ENCODE assay signal across 30 cellular contexts in the genomic region with DNA sequence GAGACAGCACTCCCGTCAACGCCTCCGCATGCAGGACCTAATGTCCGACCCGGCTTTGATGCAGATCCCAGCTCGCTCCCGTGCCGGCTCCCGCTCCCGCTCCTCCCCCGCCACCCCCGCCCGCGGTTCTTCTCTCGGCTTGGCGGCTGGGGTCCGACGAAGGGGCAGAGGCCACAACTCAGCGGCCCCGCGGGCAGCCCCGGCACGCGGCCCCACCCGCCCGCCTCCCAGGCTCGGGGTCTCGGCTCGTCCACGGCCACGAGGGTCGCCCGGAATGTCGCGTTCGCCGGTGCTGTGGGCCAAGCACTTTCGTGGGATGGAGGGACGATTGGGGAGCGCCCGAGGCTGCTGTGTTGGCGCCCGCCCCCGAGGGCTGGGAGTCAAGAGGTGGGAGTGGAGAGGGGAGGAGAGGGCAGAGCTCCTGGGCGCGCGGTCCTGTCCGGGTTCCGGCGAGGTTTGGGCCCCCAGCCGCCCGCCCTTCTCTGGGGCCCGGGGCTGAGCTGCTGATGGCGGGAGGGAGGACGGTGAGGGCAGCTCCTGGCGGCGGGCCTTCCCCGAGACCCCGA. TPM values are rescaled to one million over a fixed set of nuclear protein-coding genes. Genes with fewer than 3 reads are reported as not detected.
DNase-seq lines count a peak whose midpoint lies in the region; ATAC-seq and TF ChIP-seq lines count a peak whose summit lies in the region.
"Had no signal": no experiment of that assay in that cellular context is flagged by ENCODE, and none has a peak within 500 bp of the region (broad histone marks: within the 10 kb centered on the region; RNA-seq: fewer than 3 reads in every experiment).

No MANE protein-coding gene starts in this region.

- H3K27ac ChIP-seq in breast epithelium: no peak overlapping the region
- no peak overlapping the region for H3K27ac ChIP-seq in mammary epithelial cell (ENCODE audit: insufficient read depth, low read depth, low read length)
- no peak overlapping the region for H3K27ac ChIP-seq in mesodermal cell (ENCODE audit: low read depth, low read length, severe bottlenecking)
- no peak overlapping the region for H3K27ac ChIP-seq in thoracic aorta
- H3K27ac ChIP-seq: A549, HL-60, SJCRH30 had no signal

- dilution Hi-C loops in mammary epithelial cell (cut with HindIII; ENCODE audit: low sequenced_read_pairs): loop anchor here (5.0 kb wide), 3 partner anchors 77 to 267 kb away; partner anchors contain the start of gene TANGO2

- H3K36me3 ChIP-seq in breast epithelium: no peaks in the 10 kb centered on the region
- no peaks in the 10 kb centered on the region for H3K36me3 ChIP-seq in mammary epithelial cell (ENCODE audit: insufficient read depth, low read length)
- H3K36me3 ChIP-seq in mesodermal cell (ENCODE audit: control insufficient read depth, insufficient read depth, low read length): no peaks in the 10 kb centered on the region
- no peaks in the 10 kb centered on the region for H3K36me3 ChIP-seq in thoracic aorta
- H3K36me3 ChIP-seq: SJCRH30 had no signal

- POLR2A ChIA-PET in MCF 10A (lab: Yijun Ruan, JAX): no interaction called here

- H3K4me2 ChIP-seq in mammary epithelial cell (ENCODE audit: insufficient read depth, low read depth, low read length): peak overlapping the region; percentile 34
- H3K4me2 ChIP-seq: A549 had no signal

- peak overlapping the region in 2 of 3 donors; percentile 18 to 68 for H3K4me3 ChIP-seq in breast epithelium
- no peak overlapping the region for H3K4me3 ChIP-seq in mammary epithelial cell (replicated peaks in 1 of 3; ENCODE audit: insufficient read depth in 1 of 3, low read depth in 2 of 3, low read length in 3 of 3)
- H3K4me3 ChIP-seq in mesodermal cell (ENCODE audit: extremely low read depth, insufficient read depth, low read length, poor library complexity, severe bottlenecking): peak overlapping the region; percentile 1
- peak overlapping the region; percentile 36 for H3K4me3 ChIP-seq in thoracic aorta
- H3K4me3 ChIP-seq: A549, SJCRH30 had no signal

- intact Hi-C loops in breast epithelium (cut with DNase I; ENCODE audit: low total_unique reads): no loop called here
- intact Hi-C loops in MCF 10A (cut with micrococcal nuclease): no loop called here
- intact Hi-C loops in mammary epithelial cell (cut with micrococcal nuclease): no loop called here

- in situ Hi-C loops in mammary epithelial cell (cut with MboI; ENCODE audit: low sequenced_read_pairs in 2 of 2): loop anchor here (10.0 kb wide), 2 partner anchors 60 to 160 kb away; no protein-coding TSS in a partner anchor

- no peaks in the 10 kb centered on the region for H3K9me3 Mint-ChIP-seq in MCF 10A (ENCODE audit: unreplicated experiment)
- H3K9me3 Mint-ChIP-seq: activated naive CD4-positive, alpha-beta T cell treated with anti-CD3 and anti-CD28 coated beads, Interleukin-2, amount 10 ng/mL, durations not matched to agents 7 days and 5 days; activated T-helper 1 cell treated with anti-CD3 and anti-CD28 coated beads, Interleukin-12 subunit alpha, Interleukin-12 subunit beta, Interleukin-2, Interleukin-4 antibody, amounts not matched to agents 30 ng/mL and 10 ng/mL and 1 ng/mL, durations not matched to agents 14 hours and 24 hours and 36 hours; memory B cell; T-cell had no signal

- DNase-seq in breast epithelium (ENCODE audit: low spot score in 2 of 2) (no peak), MCF 10A (ENCODE audit: unreplicated experiment) (no peak), mammary epithelial cell (no peak), thoracic aorta (ENCODE audit: low spot score) (no peak), NK-92 (lab: John Stamatoyannopoulos, UW; ENCODE audit: unreplicated experiment) (no peak), NCI-H2196 (lab: John Stamatoyannopoulos, UW; ENCODE audit: unreplicated experiment) (no peak), NAMALWA (ENCODE audit: low spot score) (no peak)
- DNase-seq: activated CD4-positive, alpha-beta T cell treated with anti-CD3 and anti-CD28 coated beads, Interleukin-2, amount 50 U/mL, for 48 hours; activated CD8-positive, alpha-beta memory T cell treated with anti-CD3 and anti-CD28 coated beads, Interleukin-2, amount 50 U/mL, for 4 hours; activated naive CD4-positive, alpha-beta T cell treated with anti-CD3 and anti-CD28 coated beads, Interleukin-2, amount 10 ng/mL, durations not matched to agents 7 days and 5 days; CD8-positive, alpha-beta memory T cell; erythroblast; HCEC 1CT; left cardiac atrium; NCI-H1092; NCI-H1694 treated with DMSO at 0.1 percent for 48 hours; NCI-H2227 treated with DMSO at 0.1 percent for 48 hours; NCI-H69; SJCRH30; small intestine; stimulated activated CD4-positive, alpha-beta T cell treated with anti-CD3 and anti-CD28 coated beads, Interleukin-1b, Interleukin-23, amount 100 ng/mL, for 48 hours; T-cell; trophoblast cell had no signal

- H3K79me2 ChIP-seq in mammary epithelial cell (ENCODE audit: insufficient read depth, low read length): no peaks in the 10 kb centered on the region

- no peak for TF ChIP-seq POLR2A in breast epithelium (IDR thresholded peaks at IDR 0.05)

- no peak overlapping the region for H3K4me3 Mint-ChIP-seq in MCF 10A (ENCODE audit: unreplicated experiment)
- H3K4me3 Mint-ChIP-seq: activated T-helper 1 cell treated with anti-CD3 and anti-CD28 coated beads, Interleukin-12 subunit alpha, Interleukin-12 subunit beta, Interleukin-2, Interleukin-4 antibody, amounts not matched to agents 30 ng/mL and 10 ng/mL and 1 ng/mL, durations not matched to agents 14 hours and 24 hours and 36 hours had no signal

- H4K20me1 ChIP-seq in mammary epithelial cell (ENCODE audit: insufficient read depth, low read length): no peaks in the 10 kb centered on the region

- H3K4me1 Mint-ChIP-seq in MCF 10A (ENCODE audit: insufficient read depth, unreplicated experiment): peaks cover 6% of the 10 kb centered on the region

- BruUV-seq in MCF 10A (replicated peaks; lab: Mats Ljungman, UMichigan) (no TSS peak), mammary epithelial cell (replicated peaks; lab: Mats Ljungman, UMichigan) (no TSS peak)

- H3K27me3 ChIP-seq in breast epithelium (peaks cover 9 to 52% of the 10 kb centered on the region in 2 donors), mammary epithelial cell (ENCODE audit: insufficient read depth, low read length) (peaks cover 30% of the 10 kb centered on the region), thoracic aorta (replicated peaks; ENCODE audit: insufficient read depth) (peaks cover 11% of the 10 kb centered on the region)
- H3K27me3 ChIP-seq: SJCRH30 had no signal

- no peak for ATAC-seq in thoracic aorta (ENCODE audit: insufficient number of reproducible peaks, low FRiP score, low read depth)
- ATAC-seq: A549, left cardiac atrium, T-cell had no signal

- CTCF ChIA-PET in MCF 10A (lab: Yijun Ruan, JAX): interaction anchor here (0.6 to 1.6 kb wide), 4 partner anchors 12 to 163 kb away, joined by 3 to 7 read pairs (median 5); no protein-coding TSS in a partner anchor
- CTCF ChIA-PET in mammary epithelial cell (lab: Charles Lee; ENCODE audit: low non-redundant PET): no interaction called here

- peaks cover 5 to 12% of the 10 kb centered on the region in 2 donors for H3K4me1 ChIP-seq in breast epithelium
- H3K4me1 ChIP-seq in mammary epithelial cell (ENCODE audit: insufficient read depth, low read length): peaks cover 16% of the 10 kb centered on the region
- H3K4me1 ChIP-seq in mesodermal cell (ENCODE audit: control insufficient read depth, insufficient read depth, low read length, poor library complexity, severe bottlenecking): peaks cover 21% of the 10 kb centered on the region
- peaks cover 9 to 27% of the 10 kb centered on the region in 2 donors for H3K4me1 ChIP-seq in thoracic aorta (ENCODE audit: control insufficient read depth in 1 of 2, low read depth in 2 of 2)

- no peak for TF ChIP-seq CTCF in breast epithelium (IDR thresholded peaks at IDR 0.05)
- TF ChIP-seq CTCF in MCF 10A (IDR thresholded peaks at IDR 0.05; ENCODE audit: unreplicated experiment): no peak
- no peak for TF ChIP-seq CTCF in mammary epithelial cell (conservative IDR thresholded peaks at IDR 0.05 in 1 of 2, IDR thresholded peaks at IDR 0.05 in 1 of 2; ENCODE audit: extremely low read depth in 1 of 2, insufficient read depth in 1 of 2, low read depth in 1 of 2, low read length in 2 of 2)
- no peak for TF ChIP-seq CTCF in thoracic aorta (IDR thresholded peaks at IDR 0.05)

- no peak overlapping the region for H3K9ac ChIP-seq in mammary epithelial cell (ENCODE audit: insufficient read depth, low read length)

- no peak overlapping the region for H3K27ac Mint-ChIP-seq in MCF 10A (ENCODE audit: low read depth, unreplicated experiment)
- H3K27ac Mint-ChIP-seq: activated naive CD4-positive, alpha-beta T cell treated with anti-CD3 and anti-CD28 coated beads, Interleukin-2, amount 10 ng/mL, durations not matched to agents 7 days and 5 days; activated T-helper 1 cell treated with anti-CD3 and anti-CD28 coated beads, Interleukin-12 subunit alpha, Interleukin-12 subunit beta, Interleukin-2, Interleukin-4 antibody, amounts not matched to agents 30 ng/mL and 10 ng/mL and 1 ng/mL, durations not matched to agents 14 hours and 24 hours and 36 hours; CD8-positive, alpha-beta memory T cell; memory B cell; T-cell had no signal

- H2AFZ ChIP-seq in mammary epithelial cell (ENCODE audit: low read depth, low read length): no peak overlapping the region

- WGBS in mammary epithelial cell (ENCODE audit: low coverage, missing lambda C conversion rate): 0% methylated on average over 11 of the region's 59 CpGs
- WGBS in mesodermal cell (ENCODE audit: insufficient coverage in 2 of 2), 2 experiments: 1 to 2% methylated on average over 41 to 52 of the region's 59 CpGs

- H3K36me3 Mint-ChIP-seq in MCF 10A (ENCODE audit: insufficient read depth, unreplicated experiment): peaks cover 3% of the 10 kb centered on the region
- H3K36me3 Mint-ChIP-seq: activated naive CD4-positive, alpha-beta T cell treated with anti-CD3 and anti-CD28 coated beads, Interleukin-2, amount 10 ng/mL, durations not matched to agents 7 days and 5 days; T-cell had no signal

- H3K9me3 ChIP-seq in breast epithelium: no peaks in the 10 kb centered on the region
- H3K9me3 ChIP-seq in mammary epithelial cell (replicated peaks; ENCODE audit: insufficient read depth, low read length): no peaks in the 10 kb centered on the region
- H3K9me3 ChIP-seq in mesodermal cell (ENCODE audit: control insufficient read depth, low read length): no peaks in the 10 kb centered on the region
- no peaks in the 10 kb centered on the region for H3K9me3 ChIP-seq in thoracic aorta
- H3K9me3 ChIP-seq: A549, SJCRH30 had no signal

- H3K27me3 Mint-ChIP-seq in MCF 10A (ENCODE audit: insufficient read depth, unreplicated experiment): peaks cover 21% of the 10 kb centered on the region

RNA-seq across cellular contexts. Expression of gene TBX1, which starts 5.3 kb away (rescaled TPM):
- total RNA-seq in breast epithelium (1 to 10 TPM in 2 of 3 donors, under 1 TPM in 1; 0.96 to 9.2 (median 2.9) TPM), MCF 10A (2022) (not detected in 2 replicates), mammary epithelial cell (under 1 TPM in 1 of 2 donors, not detected in 1; 0.17 TPM), thoracic aorta (1 to 10 TPM; 2.7 to 8.0 TPM)
- polyA plus RNA-seq in mammary epithelial cell: not detected
- polyA minus RNA-seq in mammary epithelial cell: not detected
- 0.77 TPM for polyA plus RNA-seq in mesodermal cell (2013, experiment 1 of 2)
- polyA plus RNA-seq in mesodermal cell (2013, experiment 2 of 2): 0.56 TPM
- total RNA-seq: CD8-positive, alpha-beta memory T cell; RPMI7951 had no signal
- polyA plus RNA-seq: CD8-positive, alpha-beta memory T cell had no signal

RNA-seq across cellular contexts. Expression of gene GP1BB, which starts 31.9 kb away (rescaled TPM):
- total RNA-seq in breast epithelium (1 to 10 TPM; 1.3 to 6.2 (median 2.9) TPM), MCF 10A (2022) (0.37 and 0.83 TPM in 2 replicates), mammary epithelial cell (1 to 10 TPM in 1 of 2 donors, under 1 TPM in 1; 0.21 to 1.5 TPM), thoracic aorta (10 to 100 TPM; 13.1 to 30.3 TPM)
- 0.76 TPM for polyA plus RNA-seq in mammary epithelial cell
- polyA minus RNA-seq in mammary epithelial cell: not detected
- polyA plus RNA-seq in mesodermal cell (2013, experiment 1 of 2): 3.2 TPM
- polyA plus RNA-seq in mesodermal cell (2013, experiment 2 of 2): 2.3 TPM
- total RNA-seq: activated T-helper 1 cell treated with anti-CD3 and anti-CD28 coated beads, Interleukin-12 subunit alpha, Interleukin-12 subunit beta, Interleukin-2, Interleukin-4 antibody, amounts not matched to agents 30 ng/mL and 10 ng/mL and 1 ng/mL, durations not matched to agents 14 hours and 24 hours and 36 hours; CD8-positive, alpha-beta memory T cell; left cardiac atrium; renal cortical epithelial cell; RPMI7951 had no signal
- polyA plus RNA-seq: CD8-positive, alpha-beta memory T cell had no signal

RNA-seq across cellular contexts. Expression of gene SEPTIN5, which starts 40.9 kb away (rescaled TPM):
- total RNA-seq in breast epithelium (10 to 100 TPM in 2 of 3 donors, 1 to 10 TPM in 1; 5.4 to 33.8 (median 18.4) TPM), MCF 10A (2022) (2.0 and 3.5 TPM in 2 replicates), mammary epithelial cell (10 to 100 TPM in 1 of 2 donors, 1 to 10 TPM in 1; 7.9 to 20.5 TPM), thoracic aorta (100 to 1,000 TPM in 1 of 2 donors, 10 to 100 TPM in 1; 47.7 to 147 TPM)
- polyA plus RNA-seq in mammary epithelial cell: 6.5 TPM
- polyA minus RNA-seq in mammary epithelial cell: 29.6 TPM
- 19.2 TPM for polyA plus RNA-seq in mesodermal cell (2013, experiment 1 of 2)
- 17.6 TPM for polyA plus RNA-seq in mesodermal cell (2013, experiment 2 of 2)
- polyA plus RNA-seq: CD8-positive, alpha-beta memory T cell had no signal

Comparison
In these comparisons a context has a peak if more than half of its experiments do, and no peak if none do; other contexts are left out.
1. H3K4me3 ChIP-seq: peak in breast epithelium (2 of 3), mesodermal cell (single experiment) and thoracic aorta (single experiment); none in mammary epithelial cell (0 of 3).